Comparison of ENCODE assay signal across 7 cellular contexts in the genomic region with DNA sequence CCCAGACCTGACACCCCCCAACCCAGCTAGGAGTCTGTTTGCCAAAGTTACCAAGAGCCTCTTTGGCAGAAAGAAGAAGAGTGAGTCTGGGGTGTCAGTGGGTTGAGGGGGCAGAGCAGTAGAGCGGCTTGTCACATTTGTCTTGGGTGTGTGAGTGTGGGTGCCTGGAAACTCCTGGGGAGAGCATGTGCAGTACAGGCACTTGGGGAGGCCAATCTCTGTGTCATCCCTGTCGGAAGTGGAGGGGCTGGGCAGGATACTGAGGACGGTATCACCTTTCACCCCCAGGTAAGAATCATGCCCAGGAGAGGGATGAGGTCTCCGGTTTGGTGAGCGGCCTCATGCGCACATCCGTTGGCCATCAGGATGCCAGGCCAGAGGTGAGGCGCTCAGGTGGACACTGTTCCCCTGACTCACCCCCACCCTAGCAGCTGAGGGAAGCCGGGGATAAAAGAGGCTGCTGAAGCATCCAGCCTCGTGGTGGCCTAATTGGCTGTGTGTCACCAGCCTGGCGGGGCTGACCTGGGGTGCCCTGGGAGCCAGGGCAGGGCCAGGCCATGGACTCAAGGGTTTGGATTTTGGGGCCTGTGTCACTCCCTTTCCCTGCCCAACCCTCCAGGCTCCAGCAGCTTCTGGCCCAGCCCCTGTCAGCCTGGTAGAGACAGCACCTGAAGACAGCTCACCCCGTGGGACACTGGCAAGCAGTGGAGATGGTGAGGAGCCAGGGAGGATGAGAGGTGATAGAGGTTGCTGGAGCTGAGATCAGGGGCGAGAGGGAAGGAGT. TPM values are rescaled to one million over a fixed set of nuclear protein-coding genes. Genes with fewer than 3 reads are reported as not detected.
A peak's percentile ranks its signal among the peaks of the same experiment; 100 is the strongest.
DNase-seq lines count a peak whose midpoint lies in the region; ATAC-seq and TF ChIP-seq lines count a peak whose summit lies in the region.
"Had no signal": no experiment of that assay in that cellular context is flagged by ENCODE, and none has a peak within 500 bp of the region (broad histone marks: within the 10 kb centered on the region; RNA-seq: fewer than 3 reads in every experiment).

No MANE protein-coding gene starts in this region.

- no peak for TF ChIP-seq EP300 in ovary (IDR thresholded peaks at IDR 0.05)

- no peak for ATAC-seq in HG03175 (IDR thresholded peaks at IDR 0.05; ENCODE audit: unreplicated experiment)
- ATAC-seq in GM21786 (IDR thresholded peaks at IDR 0.05; ENCODE audit: unreplicated experiment), result no peak

- DNase-seq in M059J (ENCODE audit: low read depth) (peak; percentile 60), breast epithelium (ENCODE audit: low spot score in 2 of 2) (peak in 1 of 2 donors; percentile 40), ovary (peak in 4 of 5 donors; percentile 33 to 39 (median 35)), NCI-H1436 (lab: John Stamatoyannopoulos, UW) (no peak)
- DNase-seq: NCI-H446 treated with DMSO at 0.1 percent for 48 hours had no signal

- H3K4me3 ChIP-seq in breast epithelium (peak overlapping the region in 1 of 3 donors; percentile 96), ovary (no peak overlapping the region)

- H3K4me1 ChIP-seq in breast epithelium, result peaks cover 21 to 24% of the 10 kb centered on the region in 2 donors
- H3K4me1 ChIP-seq in ovary (ENCODE audit: insufficient read depth), result peaks cover 30% of the 10 kb centered on the region

- H3K27me3 ChIP-seq in breast epithelium (no peaks in the 10 kb centered on the region), ovary (no peaks in the 10 kb centered on the region)

- H3K9me3 ChIP-seq in breast epithelium (no peaks in the 10 kb centered on the region), ovary (no peaks in the 10 kb centered on the region)

- intact Hi-C loops in breast epithelium (cut with DNase I; ENCODE audit: low total_unique reads) (no loop called here), ovary (cut with DNase I) (loop anchor here in 1 of 4 donors (10.0 kb wide), 1 partner anchor 501 kb away; no protein-coding TSS in a partner anchor)

- H3K27ac ChIP-seq in breast epithelium, result peak overlapping the region; percentile 54 to 84
- no peak overlapping the region for H3K27ac ChIP-seq in ovary

- TF ChIP-seq POLR2A in breast epithelium (IDR thresholded peaks at IDR 0.05) (no peak), ovary (IDR thresholded peaks at IDR 0.05) (no peak)

- TF ChIP-seq CTCF in breast epithelium (IDR thresholded peaks at IDR 0.05), result no peak
- no peak for TF ChIP-seq CTCF in ovary (IDR thresholded peaks at IDR 0.05)

- H3K36me3 ChIP-seq in breast epithelium (no peaks in the 10 kb centered on the region), ovary (no peaks in the 10 kb centered on the region)

- 87 to 90% (median 88%) methylated on average over 13 of the region's 13 CpGs for WGBS in ovary, 3 donors

RNA-seq across cellular contexts. Expression of a gene that starts 3.3 kb away (rescaled TPM):
- total RNA-seq in M059J (2014; rRNA removed; shearing (Covaris generic)), result 8.0 and 9.5 TPM in 2 replicates
- total RNA-seq in breast epithelium, result 10 to 100 TPM; 13.6 to 29.0 (median 21.6) TPM
- 10 to 100 TPM; 12.3 to 68.6 (median 25.2) TPM for total RNA-seq in ovary
- 1 to 10 TPM; 4.2 to 9.7 TPM for polyA plus RNA-seq in ovary

RNA-seq across cellular contexts. Expression of a gene that starts 3.6 kb away (rescaled TPM):
- total RNA-seq in M059J (2014; rRNA removed; shearing (Covaris generic)), result 1.4 TPM in 1 of 2 replicates, not detected in the other
- 1 to 10 TPM in 2 of 3 donors, under 1 TPM in 1; 0.80 to 2.0 (median 1.3) TPM for total RNA-seq in breast epithelium
- 10 to 100 TPM in 1 of 7 donors, 1 to 10 TPM in 2, under 1 TPM in 4; 0.35 to 23.7 (median 0.84) TPM for total RNA-seq in ovary
- under 1 TPM in 1 of 2 donors, not detected in 1; 0.22 TPM for polyA plus RNA-seq in ovary

RNA-seq across cellular contexts. Expression of a gene that starts 4.8 kb away (rescaled TPM):
- total RNA-seq in M059J (2014; rRNA removed; shearing (Covaris generic)), result 1.2 and 4.3 TPM in 2 replicates
- total RNA-seq in breast epithelium, result 1 to 10 TPM; 3.8 to 7.0 (median 6.9) TPM
- total RNA-seq in ovary, result 10 to 100 TPM in 5 of 7 donors, 1 to 10 TPM in 2; 7.7 to 24.3 (median 19.4) TPM
- 1 to 10 TPM; 7.1 to 8.5 TPM for polyA plus RNA-seq in ovary

RNA-seq across cellular contexts. Expression of a gene that starts 15.5 kb away (rescaled TPM):
- 0.05 and 0.57 TPM in 2 replicates for total RNA-seq in M059J (2014; rRNA removed; shearing (Covaris generic))
- total RNA-seq in breast epithelium, result under 1 TPM in 2 of 3 donors, not detected in 1; 0.15 to 0.66 TPM
- total RNA-seq in ovary, result 1 to 10 TPM in 3 of 7 donors, under 1 TPM in 4; 0.50 to 1.7 (median 0.67) TPM
- polyA plus RNA-seq in ovary, result under 1 TPM; 0.25 to 0.29 TPM

RNA-seq across cellular contexts. Expression of a gene that starts 28.2 kb away (rescaled TPM):
- total RNA-seq in M059J (2014; rRNA removed; shearing (Covaris generic)), result 1,381 and 1,646 TPM in 2 replicates
- total RNA-seq in breast epithelium (1,000 to 10,000 TPM; 2,158 to 3,355 (median 2,591) TPM), ovary (over 10,000 TPM in 1 of 7 donors, 1,000 to 10,000 TPM in 6; 5,023 to 10,301 (median 5,328) TPM)
- 1,000 to 10,000 TPM; 3,305 to 7,199 TPM for polyA plus RNA-seq in ovary

Comparison
In these comparisons a context has a peak if more than half of its experiments do, and no peak if none do; other contexts are left out.
1. H3K27ac ChIP-seq: peak in breast epithelium (2 of 2); none in ovary (0 of 2).